Comparison of ENCODE assay signal across 8 cellular contexts in the genomic region with DNA sequence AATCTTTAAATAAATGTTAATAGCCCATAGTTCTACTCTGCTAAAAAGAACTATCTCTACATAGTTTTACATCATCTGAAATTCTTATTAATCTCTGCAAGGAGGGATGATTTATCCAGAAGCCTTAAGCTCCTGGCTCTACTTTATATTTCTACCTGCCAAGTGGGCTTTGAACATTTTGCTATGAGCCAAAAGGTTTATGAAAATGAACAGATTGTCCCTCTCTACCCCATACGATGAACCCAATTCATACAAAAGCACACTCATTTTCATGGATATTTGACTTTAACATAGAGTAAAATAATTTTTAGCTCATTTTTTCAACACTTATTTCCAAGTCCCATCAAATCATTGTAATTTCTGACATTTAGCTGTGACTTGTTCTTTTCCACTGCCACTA.
"Had no signal": no experiment of that assay in that cellular context is flagged by ENCODE, and none has a peak within 500 bp of the region (broad histone marks: within the 10 kb centered on the region; RNA-seq: fewer than 3 reads in every experiment).

No MANE protein-coding gene starts in this region.

- H3K4me3 ChIP-seq: GM23248, GM23338, HAP-1 had no signal

- H3K36me3 ChIP-seq: HAP-1 had no signal

- H3K4me1 ChIP-seq: HAP-1 had no signal

- H3K9me3 ChIP-seq: HAP-1 had no signal

- H3K27ac ChIP-seq: GM23248 had no signal

- DNase-seq: GM23248, GOT3, H7, H9, HCEC 1CT, HFFc6 had no signal
